27 cellular contexts compared by ENCODE assay signal in the genomic region with DNA sequence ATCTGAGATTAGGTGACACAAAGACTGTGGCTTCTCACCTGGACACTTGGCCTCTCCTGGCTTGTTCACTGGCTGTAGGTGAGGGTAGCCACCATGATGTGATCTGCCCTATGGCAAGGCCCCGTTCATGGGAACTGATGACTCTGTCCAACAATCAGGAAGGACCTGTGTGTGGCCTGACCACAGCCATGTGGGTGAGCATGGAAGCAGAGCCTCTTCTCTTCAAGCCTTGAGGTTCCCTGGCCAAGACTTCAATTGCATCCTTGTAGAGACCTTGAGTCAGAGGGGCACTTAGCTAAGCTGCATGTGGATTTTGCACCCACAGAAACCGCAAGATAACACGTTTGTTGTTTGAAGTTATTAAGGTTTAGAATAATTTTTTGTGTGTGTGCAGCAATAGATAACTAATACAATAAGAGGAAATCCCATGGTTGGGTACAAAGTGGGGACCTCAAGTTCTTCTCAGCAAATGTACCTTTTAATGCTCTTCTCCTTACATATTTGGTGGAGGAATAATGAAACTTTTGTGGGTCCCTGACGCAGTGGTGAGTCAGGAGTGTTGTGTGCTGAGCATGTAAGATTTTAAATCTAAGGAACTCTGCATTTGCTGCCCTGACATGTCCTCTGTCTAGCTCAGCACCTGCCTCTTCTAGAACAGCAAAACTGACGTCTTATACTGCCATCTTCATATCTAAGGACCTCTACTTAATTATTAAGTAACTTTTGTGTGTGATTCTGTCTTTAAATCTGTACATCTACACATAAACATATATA. TPM values are rescaled to one million over a fixed set of nuclear protein-coding genes. Genes with fewer than 3 reads are reported as not detected.
DNase-seq lines count a peak whose midpoint lies in the region; ATAC-seq, FAIRE-seq and TF ChIP-seq lines count a peak whose summit lies in the region.
"Had no signal": no experiment of that assay in that cellular context is flagged by ENCODE, and none has a peak within 500 bp of the region (broad histone marks: within the 10 kb centered on the region; RNA-seq: fewer than 3 reads in every experiment).

No MANE protein-coding gene starts in this region.

- DNase-seq in activated T-cell treated with anti-CD3 and anti-CD28 coated beads, Interleukin-2, amount 50 U/mL, for 72 hours, result peak; percentile 8 to 22
- DNase-seq in activated T-cell treated with anti-CD3 and anti-CD28 coated beads, Interleukin-2, amount 50 U/mL, for 1 hour, result no peak
- DNase-seq in PC-3 (peak; percentile 56), epithelial cell of esophagus (ENCODE audit: low read depth) (peak; percentile 88), urothelium cell line (ENCODE audit: low spot score) (peak; percentile 7), stomach (no peak), hippocampal formation (lab: John Stamatoyannopoulos, UW) (no peak)
- DNase-seq: activated CD4-positive, alpha-beta T cell treated with anti-CD3 and anti-CD28 coated beads for 1 hour; activated naive CD4-positive, alpha-beta T cell; anterior cingulate cortex; cerebellar nuclear complex; esophagus squamous epithelium; GOT3; Karpas-422; mesendoderm; naive B cell; NCI-H1105; NCI-H2081; right lobe of liver; stimulated activated naive B cell treated with anti-CD40 and anti-IgM and Interleukin-4, amounts not matched to agents 10 μg/mL and 1 μg/mL and 100 μg/mL, for 72 hours had no signal

- H3K4me3 Mint-ChIP-seq in activated T-cell treated with anti-CD3 and anti-CD28 coated beads, Interleukin-2, amount 50 U/mL, for 72 hours, result no peak overlapping the region
- H3K4me3 Mint-ChIP-seq: CD14-positive monocyte; naive B cell; stimulated activated naive B cell treated with anti-CD40 and anti-IgM and Interleukin-4, amounts not matched to agents 10 μg/mL and 1 μg/mL and 100 μg/mL, for 72 hours had no signal

- no peak for FAIRE-seq in urothelium cell line (lab: Jason Lieb, UNC)
- FAIRE-seq: HTR-8/SVneo, RCC 7860 had no signal

- H3K27ac ChIP-seq in PC-3 (ENCODE audit: low read length) (no peak overlapping the region), stomach (no peak overlapping the region)
- H3K27ac ChIP-seq: esophagus squamous epithelium, parathyroid adenoma, right lobe of liver, thoracic aorta had no signal

- H3K36me3 Mint-ChIP-seq in activated T-cell treated with anti-CD3 and anti-CD28 coated beads, Interleukin-2, amount 50 U/mL, for 72 hours (ENCODE audit: insufficient read depth in 2 of 2), result no peaks in the 10 kb centered on the region
- H3K36me3 Mint-ChIP-seq: CD14-positive monocyte; naive B cell; stimulated activated naive B cell treated with anti-CD40 and anti-IgM and Interleukin-4, amounts not matched to agents 10 μg/mL and 1 μg/mL and 100 μg/mL, for 72 hours had no signal

- no peak for TF ChIP-seq EP300 in stomach (IDR thresholded peaks at IDR 0.05)

- H3K36me3 ChIP-seq in PC-3 (ENCODE audit: low read depth, low read length), result no peaks in the 10 kb centered on the region
- H3K36me3 ChIP-seq in stomach, result no peaks in the 10 kb centered on the region
- H3K36me3 ChIP-seq: esophagus squamous epithelium, right lobe of liver, thoracic aorta had no signal

- H3K79me2 ChIP-seq in PC-3 (ENCODE audit: low read length), result no peaks in the 10 kb centered on the region
- H3K79me2 ChIP-seq: parathyroid adenoma had no signal

- H3K9ac ChIP-seq in PC-3 (ENCODE audit: low read length), result no peak overlapping the region
- H3K9ac ChIP-seq: parathyroid adenoma had no signal

- BruUV-seq in PC-3 (replicated peaks; lab: Mats Ljungman, UMichigan), result no TSS peak

- H2AFZ ChIP-seq in PC-3 (ENCODE audit: low read length), result no peak overlapping the region
- H2AFZ ChIP-seq: parathyroid adenoma had no signal

- no peak overlapping the region for H3K27ac Mint-ChIP-seq in activated T-cell treated with anti-CD3 and anti-CD28 coated beads, Interleukin-2, amount 50 U/mL, for 72 hours
- H3K27ac Mint-ChIP-seq: CD14-positive monocyte; naive B cell; stimulated activated naive B cell treated with anti-CD40 and anti-IgM and Interleukin-4, amounts not matched to agents 10 μg/mL and 1 μg/mL and 100 μg/mL, for 72 hours had no signal

- TF ChIP-seq CTCF in PC-3 (conservative IDR thresholded peaks at IDR 0.05; ENCODE audit: low read depth, low read length), result no peak
- no peak for TF ChIP-seq CTCF in epithelial cell of esophagus (IDR thresholded peaks at IDR 0.05; ENCODE audit: insufficient read depth, low read depth, low read length, missing control alignments)
- TF ChIP-seq CTCF in stomach (IDR thresholded peaks at IDR 0.05), result no peak

- H3K4me3 ChIP-seq in PC-3 (ENCODE audit: low read length) (no peak overlapping the region), epithelial cell of esophagus (ENCODE audit: low read length) (no peak overlapping the region), stomach (no peak overlapping the region)
- H3K4me3 ChIP-seq: esophagus squamous epithelium, right lobe of liver, thoracic aorta had no signal

- no peak overlapping the region for H3K4me2 ChIP-seq in PC-3 (ENCODE audit: low read length)

- peaks cover 0 to 1% of the 10 kb centered on the region in 2 donors for H3K9me3 Mint-ChIP-seq in activated T-cell treated with anti-CD3 and anti-CD28 coated beads, Interleukin-2, amount 50 U/mL, for 72 hours

- H3K27me3 ChIP-seq in PC-3 (ENCODE audit: low read length) (no peaks in the 10 kb centered on the region), stomach (no peaks in the 10 kb centered on the region)
- H3K27me3 ChIP-seq: esophagus squamous epithelium, right lobe of liver had no signal

- no peaks in the 10 kb centered on the region for H3K27me3 Mint-ChIP-seq in activated T-cell treated with anti-CD3 and anti-CD28 coated beads, Interleukin-2, amount 50 U/mL, for 72 hours (ENCODE audit: low read depth)

- H3K9me2 ChIP-seq in PC-3 (replicated peaks; ENCODE audit: low read length), result no peaks in the 10 kb centered on the region

- H4K20me1 ChIP-seq in PC-3 (ENCODE audit: low read length), result no peaks in the 10 kb centered on the region

- H3K4me1 ChIP-seq in PC-3 (ENCODE audit: insufficient read depth, low read length) (peaks cover 9% of the 10 kb centered on the region; the same call in 1 of the 2 replicates), stomach (no peaks in the 10 kb centered on the region)
- H3K4me1 ChIP-seq: esophagus squamous epithelium, parathyroid adenoma, right lobe of liver had no signal

- 42 to 61% (median 50%) methylated on average over 4 to 5 of the region's 5 CpGs for WGBS in stomach, 5 donors

- no peaks in the 10 kb centered on the region for H3K9me3 ChIP-seq in PC-3 (ENCODE audit: low read length)
- no peaks in the 10 kb centered on the region for H3K9me3 ChIP-seq in stomach
- H3K9me3 ChIP-seq: esophagus squamous epithelium, right lobe of liver, thoracic aorta had no signal

- peak; percentile 72 to 84 for ATAC-seq in activated T-cell treated with anti-CD3 and anti-CD28 coated beads, Interleukin-2, amount 50 U/mL, for 72 hours (replicated peaks in 1 of 2)
- ATAC-seq in PC-3 (peak; percentile 90), HG02981 (IDR thresholded peaks at IDR 0.05; ENCODE audit: unreplicated experiment) (no peak)
- ATAC-seq: right lobe of liver; stimulated activated naive B cell treated with anti-CD40 and anti-IgM and Interleukin-4, amounts not matched to agents 10 μg/mL and 1 μg/mL and 100 μg/mL, for 72 hours had no signal

- intact Hi-C loops in PC-3 (cut with micrococcal nuclease) (no loop called here), stomach (cut with DNase I; ENCODE audit: low total_unique reads) (no loop called here)

- no peaks in the 10 kb centered on the region for H3F3A ChIP-seq in PC-3 (ENCODE audit: low read length, unreplicated experiment)

- TF ChIP-seq POLR2A in stomach (IDR thresholded peaks at IDR 0.05), result no peak

- H3K4me1 Mint-ChIP-seq in activated T-cell treated with anti-CD3 and anti-CD28 coated beads, Interleukin-2, amount 50 U/mL, for 72 hours (ENCODE audit: low read depth), result peaks cover 9% of the 10 kb centered on the region
- H3K4me1 Mint-ChIP-seq: CD14-positive monocyte had no signal

- POLR2A ChIA-PET in PC-3 (lab: Charles Lee; ENCODE audit: unreplicated experiment), result no interaction called here

- CTCF ChIA-PET in PC-3 (lab: Charles Lee), result interaction anchor here (0.6 kb wide), 1 partner anchor 112 kb away, joined by 3 read pairs; no protein-coding TSS in a partner anchor

RNA-seq across cellular contexts. Expression of gene PLEKHG7, which starts 27.5 kb away (rescaled TPM):
- total RNA-seq in activated T-cell treated with anti-CD3 and anti-CD28 coated beads, Interleukin-2, amount 50 U/mL, for 72 hours, result not detected
- total RNA-seq in PC-3 (2014; rRNA removed) (not detected in 2 replicates), stomach (1 to 10 TPM in 1 of 5 donors, under 1 TPM in 2, not detected in 2; 0.29 to 2.7 (median 0.92) TPM)
- under 1 TPM; 0.31 to 0.61 (median 0.58) TPM for polyA plus RNA-seq in stomach
- total RNA-seq: esophagus squamous epithelium, G401, thoracic aorta had no signal
- polyA plus RNA-seq: CD14-positive monocyte had no signal

Comparison
In these comparisons a context has a peak if more than half of its experiments do, and no peak if none do; other contexts are left out.
1. DNase-seq: peak in activated T-cell treated with anti-CD3 and anti-CD28 coated beads, Interleukin-2, amount 50 U/mL, for 72 hours (2 of 2), PC-3 (single experiment), epithelial cell of esophagus (single experiment) and urothelium cell line (single experiment); none in activated T-cell treated with anti-CD3 and anti-CD28 coated beads, Interleukin-2, amount 50 U/mL, for 1 hour (single experiment), stomach (single experiment) and hippocampal formation (0 of 2).